17 cellular contexts compared by ENCODE assay signal in genomic region chr2:71940695-71941094, GRCh38.
DNase-seq lines count a peak whose midpoint lies in the region; ATAC-seq and TF ChIP-seq lines count a peak whose summit lies in the region.
"Had no signal": no experiment of that assay in that cellular context is flagged by ENCODE, and none has a peak within 500 bp of the region (broad histone marks: within the 10 kb centered on the region; RNA-seq: fewer than 3 reads in every experiment).

No MANE protein-coding gene starts in this region.

- H3K27me3 ChIP-seq in left ventricle myocardium inferior (ENCODE audit: low read depth) (peaks cover 11% of the 10 kb centered on the region), colonic mucosa (no peaks in the 10 kb centered on the region), aorta (ENCODE audit: control insufficient read depth in 1 of 2, insufficient read depth in 2 of 2, low read length in 1 of 2) (no peaks in the 10 kb centered on the region)
- H3K27me3 ChIP-seq: pancreas, uterus had no signal

- no peak overlapping the region for H3K4me3 ChIP-seq in left ventricle myocardium inferior
- no peak overlapping the region for H3K4me3 ChIP-seq in colonic mucosa
- no peak overlapping the region for H3K4me3 ChIP-seq in mucosa of descending colon
- H3K4me3 ChIP-seq in aorta (ENCODE audit: low read length in 2 of 2) = no peak overlapping the region
- H3K4me3 ChIP-seq: pancreas, uterus had no signal

- ATAC-seq in left ventricle myocardium superior (no peak), mucosa of descending colon (peak; percentile 88), aorta (ENCODE audit: low FRiP score) (peak; percentile 24), GM19324 (IDR thresholded peaks at IDR 0.05; ENCODE audit: low FRiP score, unreplicated experiment) (no peak), HG02981 (IDR thresholded peaks at IDR 0.05; ENCODE audit: unreplicated experiment) (no peak), GM18858 (IDR thresholded peaks at IDR 0.05; ENCODE audit: unreplicated experiment) (no peak)
- ATAC-seq: HCT116; stimulated activated naive CD8-positive, alpha-beta T cell treated with anti-CD3 and anti-CD28 coated beads, Interleukin-15, Interleukin-2, amounts not matched to agents 100 U/mL and 50 U/mL, for 24 hours had no signal

- no peak for TF ChIP-seq CTCF in left ventricle myocardium inferior (IDR thresholded peaks at IDR 0.05; ENCODE audit: borderline replicate concordance)
- TF ChIP-seq CTCF in colonic mucosa (IDR thresholded peaks at IDR 0.05) = no peak
- no peak for TF ChIP-seq CTCF in mucosa of descending colon (IDR thresholded peaks at IDR 0.05)

- DNase-seq in left ventricle myocardium inferior = no peak
- no peak for DNase-seq in left ventricle myocardium superior
- DNase-seq in colonic mucosa = peak; percentile 35
- peak in 1 of 3 donors; percentile 36 for DNase-seq in mucosa of descending colon
- no peak for DNase-seq in aorta
- DNase-seq: ACHN; activated CD4-positive, alpha-beta T cell treated with anti-CD3 and anti-CD28 coated beads for 1 hour; activated naive CD4-positive, alpha-beta T cell treated with anti-CD3 and anti-CD28 coated beads, Interleukin-2, amount 10 ng/mL, durations not matched to agents 7 days and 5 days; NCI-H2029 treated with DMSO at 0.1 percent for 48 hours; NCI-H510A treated with DMSO at 0.1 percent for 48 hours; pancreas; stimulated activated naive CD8-positive, alpha-beta T cell treated with anti-CD3 and anti-CD28 coated beads, Interleukin-15, Interleukin-2, amounts not matched to agents 100 U/mL and 50 U/mL, for 24 hours; uterus had no signal

- intact Hi-C loops in left ventricle myocardium inferior (cut with micrococcal nuclease) (no loop called here), left ventricle myocardium superior (cut with micrococcal nuclease) (no loop called here), colonic mucosa (cut with DNase I) (no loop called here), mucosa of descending colon (cut with DNase I, micrococcal nuclease) (no loop called here), aorta (cut with DNase I) (no loop called here)

- no peaks in the 10 kb centered on the region for H3K9me3 ChIP-seq in left ventricle myocardium inferior (replicated peaks)
- no peaks in the 10 kb centered on the region for H3K9me3 ChIP-seq in colonic mucosa
- no peaks in the 10 kb centered on the region for H3K9me3 ChIP-seq in mucosa of descending colon
- H3K9me3 ChIP-seq in aorta (ENCODE audit: control insufficient read depth, low read length) = no peaks in the 10 kb centered on the region
- H3K9me3 ChIP-seq: pancreas, uterus had no signal

- peaks cover 24% of the 10 kb centered on the region for H3K4me1 ChIP-seq in left ventricle myocardium inferior
- no peaks in the 10 kb centered on the region for H3K4me1 ChIP-seq in colonic mucosa
- no peaks in the 10 kb centered on the region for H3K4me1 ChIP-seq in mucosa of descending colon (ENCODE audit: low read depth)
- no peaks in the 10 kb centered on the region for H3K4me1 ChIP-seq in aorta (ENCODE audit: control insufficient read depth in 1 of 2, insufficient read depth in 2 of 2, low read length in 2 of 2)
- H3K4me1 ChIP-seq: pancreas had no signal

- WGBS in aorta, 2 donors = 10 to 12% methylated on average over 5 of the region's 5 CpGs

- peak overlapping the region; percentile 38 for H3K27ac ChIP-seq in left ventricle myocardium inferior (replicated peaks)
- no peak overlapping the region for H3K27ac ChIP-seq in colonic mucosa
- H3K27ac ChIP-seq in aorta (ENCODE audit: low read depth in 1 of 2, low read length in 2 of 2) = no peak overlapping the region
- H3K27ac ChIP-seq: pancreas, uterus had no signal

- no peak overlapping the region for H3K9ac ChIP-seq in colonic mucosa (ENCODE audit: low read depth in 2 of 2, low read length in 2 of 2)

- no peaks in the 10 kb centered on the region for H3K36me3 ChIP-seq in left ventricle myocardium inferior
- H3K36me3 ChIP-seq in colonic mucosa = no peaks in the 10 kb centered on the region
- no peaks in the 10 kb centered on the region for H3K36me3 ChIP-seq in mucosa of descending colon (ENCODE audit: low read depth)
- H3K36me3 ChIP-seq in aorta (ENCODE audit: control insufficient read depth in 1 of 2, insufficient read depth in 2 of 2, low read length in 1 of 2) = no peaks in the 10 kb centered on the region
- H3K36me3 ChIP-seq: pancreas, uterus had no signal

Comparison
In these comparisons a context has a peak if more than half of its experiments do, and no peak if none do; other contexts are left out.
1. ATAC-seq: peak in mucosa of descending colon (single experiment) and aorta (single experiment); none in left ventricle myocardium superior (single experiment), GM19324 (single experiment), HG02981 (single experiment) and GM18858 (single experiment).